ENCODE assay signal across 15 cellular contexts in the genomic region with DNA sequence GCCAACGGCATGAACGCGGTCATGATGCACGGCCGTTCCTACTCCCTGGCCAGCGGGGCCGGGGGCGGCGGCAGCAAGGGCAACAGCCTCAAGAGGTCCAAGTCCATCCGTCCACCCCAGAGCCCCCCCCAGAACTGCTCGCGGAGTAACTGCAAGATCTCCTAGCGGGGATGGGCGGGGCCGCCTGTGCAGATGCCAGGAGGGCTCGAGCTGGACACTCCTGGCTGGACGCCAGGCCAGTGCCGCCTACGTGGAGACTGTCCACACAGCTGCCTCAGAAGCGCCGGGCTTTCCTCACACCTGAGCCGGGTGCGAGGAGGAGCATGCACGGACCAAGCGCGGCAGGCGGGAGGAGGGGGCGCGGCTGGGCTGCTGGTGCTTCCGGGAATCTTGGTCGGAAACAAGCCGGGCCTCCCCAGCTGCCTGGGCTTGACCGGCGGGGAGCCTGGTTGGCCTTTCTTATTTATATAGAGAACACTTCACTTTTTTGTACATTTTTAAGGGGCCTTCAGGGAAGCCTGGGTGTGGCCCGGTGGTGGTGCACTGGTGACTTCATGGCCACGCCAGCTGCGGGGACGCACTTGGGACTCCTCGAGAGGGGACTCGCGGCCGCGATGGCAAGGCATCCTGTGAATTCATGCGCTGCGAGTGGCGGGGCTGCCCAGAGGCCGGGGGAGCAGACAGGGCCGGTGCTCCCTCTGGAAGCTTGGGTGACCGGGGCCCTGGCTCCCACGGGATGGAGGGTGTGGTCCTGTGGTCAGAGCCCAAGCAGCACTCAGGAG. TPM values are rescaled to one million over a fixed set of nuclear protein-coding genes. Genes with fewer than 3 reads are reported as not detected.
DNase-seq lines count a peak whose midpoint lies in the region; ATAC-seq and TF ChIP-seq lines count a peak whose summit lies in the region.
"Had no signal": no experiment of that assay in that cellular context is flagged by ENCODE, and none has a peak within 500 bp of the region (broad histone marks: within the 10 kb centered on the region; RNA-seq: fewer than 3 reads in every experiment).

No MANE protein-coding gene starts in this region.

- TF ChIP-seq CTCF in colonic mucosa (IDR thresholded peaks at IDR 0.05) (no peak), omental fat pad (IDR thresholded peaks at IDR 0.05) (no peak)

- peak; percentile 48 for ATAC-seq in omental fat pad (ENCODE audit: low FRiP score)
- no peak for ATAC-seq in activated naive CD8-positive, alpha-beta T cell treated with anti-CD3 and anti-CD28 coated beads, Interleukin-2, amount 50 U/mL, for 24 hours
- ATAC-seq in HG03045 (IDR thresholded peaks at IDR 0.05; ENCODE audit: unreplicated experiment): no peak
- ATAC-seq: T-cell had no signal

- H3K9ac ChIP-seq in colonic mucosa (ENCODE audit: low read depth in 2 of 2, low read length in 2 of 2): no peak overlapping the region

- no peak overlapping the region for H3K4me3 Mint-ChIP-seq in activated naive CD8-positive, alpha-beta T cell treated with anti-CD3 and anti-CD28 coated beads, Interleukin-2, amount 50 U/mL, for 24 hours
- H3K4me3 Mint-ChIP-seq: activated naive CD4-positive, alpha-beta T cell treated with anti-CD3 and anti-CD28 coated beads for 36 hours; B cell; dendritic cell treated with granulocyte-macrophage colony-stimulating factor and Interleukin-4, amounts not matched to agents 40 ng/mL and 50 ng/mL, for 4 days; T-cell had no signal

- no peaks in the 10 kb centered on the region for H3K27me3 ChIP-seq in colonic mucosa

- intact Hi-C loops in colonic mucosa (cut with DNase I): no loop called here

- no peaks in the 10 kb centered on the region for H3K9me3 ChIP-seq in colonic mucosa

- H3K9me3 Mint-ChIP-seq in activated naive CD8-positive, alpha-beta T cell treated with anti-CD3 and anti-CD28 coated beads, Interleukin-2, amount 50 U/mL, for 24 hours: no peaks in the 10 kb centered on the region
- H3K9me3 Mint-ChIP-seq: activated naive CD4-positive, alpha-beta T cell treated with anti-CD3 and anti-CD28 coated beads for 36 hours; dendritic cell treated with granulocyte-macrophage colony-stimulating factor and Interleukin-4, amounts not matched to agents 40 ng/mL and 50 ng/mL, for 4 days; T-cell had no signal

- in situ Hi-C loops in ACHN (cut with HindIII; ENCODE audit: low pct_ligation_motif_present, low pct_unique_long_range_greater_than_20kb, low sequenced_read_pairs): no loop called here

- H3K36me3 ChIP-seq in colonic mucosa: peaks cover 5% of the 10 kb centered on the region

- DNase-seq in ACHN (peak; percentile 78), colonic mucosa (peak; percentile 37), omental fat pad (ENCODE audit: low spot score) (peak; percentile 57), NCI-H128 (lab: John Stamatoyannopoulos, UW; ENCODE audit: unreplicated experiment) (no peak), HCEC 1CT (no peak)
- no peak for DNase-seq in activated naive CD8-positive, alpha-beta T cell treated with anti-CD3 and anti-CD28 coated beads, Interleukin-2, amount 50 U/mL, for 24 hours
- DNase-seq: activated CD4-positive, alpha-beta T cell treated with anti-CD3 and anti-CD28 coated beads, Interleukin-2, amount 50 U/mL, for 4 hours; activated naive CD4-positive, alpha-beta T cell treated with anti-CD3 and anti-CD28 coated beads for 36 hours; NCI-H82; stimulated activated CD4-positive, alpha-beta T cell treated with anti-CD3 and anti-CD28 coated beads, Interleukin-15, amount 100 ng/mL, for 24 hours; T-cell had no signal

- H3K4me1 ChIP-seq in colonic mucosa: peaks cover 6% of the 10 kb centered on the region

- no peak overlapping the region for H3K27ac Mint-ChIP-seq in activated naive CD8-positive, alpha-beta T cell treated with anti-CD3 and anti-CD28 coated beads, Interleukin-2, amount 50 U/mL, for 24 hours
- H3K27ac Mint-ChIP-seq: activated naive CD4-positive, alpha-beta T cell treated with anti-CD3 and anti-CD28 coated beads for 36 hours; B cell; dendritic cell treated with granulocyte-macrophage colony-stimulating factor and Interleukin-4, amounts not matched to agents 40 ng/mL and 50 ng/mL, for 4 days; T-cell had no signal

- H3K4me3 ChIP-seq in colonic mucosa: no peak overlapping the region

- no peak for TF ChIP-seq RAD21 in Ishikawa (IDR thresholded peaks at IDR 0.05; ENCODE audit: low read depth)

- no peak for TF ChIP-seq EP300 in Ishikawa (IDR thresholded peaks at IDR 0.05; ENCODE audit: borderline replicate concordance)

- no peaks in the 10 kb centered on the region for H3K27me3 Mint-ChIP-seq in activated naive CD8-positive, alpha-beta T cell treated with anti-CD3 and anti-CD28 coated beads, Interleukin-2, amount 50 U/mL, for 24 hours
- H3K27me3 Mint-ChIP-seq: B cell, T-cell had no signal

- peaks cover 2% of the 10 kb centered on the region for H3K4me1 Mint-ChIP-seq in activated naive CD8-positive, alpha-beta T cell treated with anti-CD3 and anti-CD28 coated beads, Interleukin-2, amount 50 U/mL, for 24 hours
- H3K4me1 Mint-ChIP-seq: B cell, T-cell had no signal

- no peak overlapping the region for H3K27ac ChIP-seq in colonic mucosa

- H3K36me3 Mint-ChIP-seq in activated naive CD8-positive, alpha-beta T cell treated with anti-CD3 and anti-CD28 coated beads, Interleukin-2, amount 50 U/mL, for 24 hours (ENCODE audit: low read depth): no peaks in the 10 kb centered on the region
- H3K36me3 Mint-ChIP-seq: T-cell had no signal

TF ChIP-seq in Ishikawa, 13 proteins besides CTCF, POLR2A, EP300 and RAD21:
- TF ChIP-seq EGR1 (IDR thresholded peaks at IDR 0.05) (no peak), NFIC (IDR thresholded peaks at IDR 0.05) (peak; percentile 63), FOXM1 (IDR thresholded peaks at IDR 0.05; ENCODE audit: borderline replicate concordance, low read depth) (no peak), CEBPB (IDR thresholded peaks at IDR 0.05) (no peak), TEAD4 (IDR thresholded peaks at IDR 0.05) (no peak), TAF1 (IDR thresholded peaks at IDR 0.05; ENCODE audit: low read depth) (no peak)
- TF ChIP-seq, protein P1, sequence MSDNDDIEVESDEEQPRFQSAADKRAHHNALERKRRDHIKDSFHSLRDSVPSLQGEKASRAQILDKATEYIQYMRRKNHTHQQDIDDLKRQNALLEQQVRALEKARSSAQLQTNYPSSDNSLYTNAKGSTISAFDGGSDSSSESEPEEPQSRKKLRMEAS (IDR thresholded peaks at IDR 0.05): peak; percentile 78
- TF ChIP-seq, protein P2, sequence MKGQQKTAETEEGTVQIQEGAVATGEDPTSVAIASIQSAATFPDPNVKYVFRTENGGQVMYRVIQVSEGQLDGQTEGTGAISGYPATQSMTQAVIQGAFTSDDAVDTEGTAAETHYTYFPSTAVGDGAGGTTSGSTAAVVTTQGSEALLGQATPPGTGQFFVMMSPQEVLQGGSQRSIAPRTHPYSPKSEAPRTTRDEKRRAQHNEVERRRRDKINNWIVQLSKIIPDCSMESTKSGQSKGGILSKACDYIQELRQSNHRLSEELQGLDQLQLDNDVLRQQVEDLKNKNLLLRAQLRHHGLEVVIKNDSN (IDR thresholded peaks at IDR 0.05): no peak

RNA-seq across cellular contexts. Expression of a gene that starts 3.1 kb away (rescaled TPM):
- total RNA-seq in colonic mucosa: 1 to 10 TPM in 1 of 2 donors, under 1 TPM in 1; 0.80 to 1.1 TPM
- under 1 TPM in 3 of 4 donors, not detected in 1; 0.19 to 0.63 (median 0.25) TPM for total RNA-seq in omental fat pad

RNA-seq across cellular contexts. Expression of a gene that starts 8.5 kb away (rescaled TPM):
- total RNA-seq in colonic mucosa (100 to 1,000 TPM in 1 of 2 donors, 10 to 100 TPM in 1; 43.7 to 102 TPM), omental fat pad (100 to 1,000 TPM in 3 of 4 donors, 10 to 100 TPM in 1; 75.7 to 155 (median 111) TPM)

RNA-seq across cellular contexts. Expression of a gene that starts 14.0 kb away (rescaled TPM):
- total RNA-seq in colonic mucosa: 100 to 1,000 TPM; 132 to 158 TPM
- total RNA-seq in omental fat pad: 10 to 100 TPM; 33.3 to 54.7 (median 41.3) TPM

RNA-seq across cellular contexts. Expression of a gene that starts 21.5 kb away (rescaled TPM):
- total RNA-seq in colonic mucosa: 100 to 1,000 TPM in 1 of 2 donors, 10 to 100 TPM in 1; 25.1 to 122 TPM
- total RNA-seq in omental fat pad: 10 to 100 TPM in 3 of 4 donors, 1 to 10 TPM in 1; 7.0 to 25.1 (median 21.2) TPM

RNA-seq across cellular contexts. Expression of a gene that starts 37.8 kb away (rescaled TPM):
- total RNA-seq in colonic mucosa: 10 to 100 TPM; 34.9 to 38.5 TPM
- 10 to 100 TPM; 11.6 to 20.6 (median 14.8) TPM for total RNA-seq in omental fat pad

Comparison
In these comparisons a context has a peak if more than half of its experiments do, and no peak if none do; other contexts are left out.
1. DNase-seq: peak in ACHN (single experiment), colonic mucosa (single experiment) and omental fat pad (single experiment); none in NCI-H128 (single experiment), HCEC 1CT (single experiment) and activated naive CD8-positive, alpha-beta T cell treated with anti-CD3 and anti-CD28 coated beads, Interleukin-2, amount 50 U/mL, for 24 hours (single experiment).